14 cellular contexts compared by ENCODE assay signal in genomic region chr12:122669397-122670070, GRCh38. TPM values are rescaled to one million over a fixed set of nuclear protein-coding genes. Genes with fewer than 3 reads are reported as not detected.
DNase-seq lines count a peak whose midpoint lies in the region; ATAC-seq and TF ChIP-seq lines count a peak whose summit lies in the region.
"Had no signal": no experiment of that assay in that cellular context is flagged by ENCODE, and none has a peak within 500 bp of the region (broad histone marks: within the 10 kb centered on the region; RNA-seq: fewer than 3 reads in every experiment).

No MANE protein-coding gene starts in this region.

- no peaks in the 10 kb centered on the region for H3K27me3 ChIP-seq in vagina
- no peaks in the 10 kb centered on the region for H3K27me3 ChIP-seq in MM.1S (replicated peaks; ENCODE audit: insufficient read depth, low read length)
- H3K27me3 ChIP-seq: testis had no signal

- H3K4me1 ChIP-seq in vagina, result no peaks in the 10 kb centered on the region
- H3K4me1 ChIP-seq in MM.1S (ENCODE audit: low read length), result no peaks in the 10 kb centered on the region
- H3K4me1 ChIP-seq: gastroesophageal sphincter had no signal

- ATAC-seq in GM19324 (IDR thresholded peaks at IDR 0.05; ENCODE audit: low FRiP score, unreplicated experiment) (no peak), HG02938 (IDR thresholded peaks at IDR 0.05; ENCODE audit: unreplicated experiment) (no peak)
- ATAC-seq: gastroesophageal sphincter, GM12878 had no signal

- no peaks in the 10 kb centered on the region for H3K79me2 ChIP-seq in MM.1S (ENCODE audit: low read length)

- H3K9me3 ChIP-seq in vagina (no peaks in the 10 kb centered on the region), MM.1S (replicated peaks; ENCODE audit: insufficient read depth, low read length) (no peaks in the 10 kb centered on the region)
- H3K9me3 ChIP-seq: gastroesophageal sphincter, testis had no signal

- no peak overlapping the region for H3K4me2 ChIP-seq in MM.1S (ENCODE audit: low read depth, low read length)

- no peak overlapping the region for H2AFZ ChIP-seq in MM.1S (ENCODE audit: low read length)

- H3K27ac ChIP-seq in vagina, result no peak overlapping the region
- H3K27ac ChIP-seq in MM.1S (ENCODE audit: low read length), result no peak overlapping the region
- H3K27ac ChIP-seq: gastroesophageal sphincter, testis had no signal

- H3F3A ChIP-seq in MM.1S (ENCODE audit: insufficient read depth, low read length), result no peaks in the 10 kb centered on the region

- H3K9me2 ChIP-seq in MM.1S (replicated peaks; ENCODE audit: insufficient read depth, low read length), result no peaks in the 10 kb centered on the region

- DNase-seq in AG08395 (ENCODE audit: low spot score) (peak; percentile 57), HS-5 (ENCODE audit: low read depth) (peak; percentile 86), astrocyte of the hippocampus (ENCODE audit: low read depth, low spot score) (peak; percentile 38), iris pigment epithelial cell (ENCODE audit: low read depth) (peak; percentile 73), vagina (ENCODE audit: extremely low spot score in 2 of 2) (no peak), MM.1S (no peak)
- DNase-seq: activated CD4-positive, alpha-beta T cell treated with anti-CD3 and anti-CD28 coated beads, Interleukin-2, amount 10 ng/mL, durations not matched to agents 7 days and 5 days; KBM-7; T-helper 2 cell; testis had no signal

- no peak for TF ChIP-seq POLR2A in vagina (IDR thresholded peaks at IDR 0.05)

- H3K4me3 ChIP-seq in vagina (no peak overlapping the region), MM.1S (ENCODE audit: low read length) (no peak overlapping the region)
- H3K4me3 ChIP-seq: gastroesophageal sphincter, GM12878, testis had no signal

- TF ChIP-seq CTCF in vagina (IDR thresholded peaks at IDR 0.05) (no peak), MM.1S (IDR thresholded peaks at IDR 0.05; ENCODE audit: low read length) (no peak)

- intact Hi-C loops in vagina (cut with DNase I), result no loop called here

- no peaks in the 10 kb centered on the region for H4K20me1 ChIP-seq in MM.1S (ENCODE audit: insufficient read depth, low read length)

- H3K36me3 ChIP-seq in vagina (no peaks in the 10 kb centered on the region), MM.1S (replicated peaks; ENCODE audit: insufficient read depth, low read length) (no peaks in the 10 kb centered on the region)
- H3K36me3 ChIP-seq: gastroesophageal sphincter had no signal

- no peak overlapping the region for H3K9ac ChIP-seq in MM.1S (ENCODE audit: low read length)

RNA-seq across cellular contexts. Expression of gene HCAR2, which starts 33.6 kb away (rescaled TPM):
- total RNA-seq in vagina, result 7.9 TPM
- total RNA-seq: activated CD4-positive, alpha-beta T cell treated with anti-CD3 and anti-CD28 coated beads, Interleukin-2, amount 10 ng/mL, durations not matched to agents 7 days and 5 days had no signal

RNA-seq across cellular contexts. Expression of gene HCAR3, which starts 47.1 kb away (rescaled TPM):
- 0.74 TPM for total RNA-seq in vagina
- total RNA-seq: activated CD4-positive, alpha-beta T cell treated with anti-CD3 and anti-CD28 coated beads, Interleukin-2, amount 10 ng/mL, durations not matched to agents 7 days and 5 days; gastroesophageal sphincter had no signal

Comparison
In these comparisons a context has a peak if more than half of its experiments do, and no peak if none do; other contexts are left out.
1. DNase-seq: peak in AG08395 (single experiment), HS-5 (single experiment), astrocyte of the hippocampus (single experiment) and iris pigment epithelial cell (single experiment); none in vagina (0 of 2) and MM.1S (single experiment).